Comparison of ENCODE assay signal across 1 cellular context in genomic region chr2:170771049-170771937, GRCh38.
TF ChIP-seq lines count a peak whose summit lies in the region.

No MANE protein-coding gene starts in this region.

TF ChIP-seq in HepG2, 621 proteins besides CTCF, POLR2A, EP300 and RAD21 (continued from another document and continues in another):
- no peak for TF ChIP-seq ZBTB40 (IDR thresholded peaks at IDR 0.05)
- peak; percentile 31; the same call in 1 of the 2 replicates for TF ChIP-seq ZBTB40 (CRISPR knock-in tag; IDR thresholded peaks at IDR 0.05)
- peak; percentile 74 for TF ChIP-seq ZNF768 (CRISPR knock-in tag; IDR thresholded peaks at IDR 0.05)
- peak; percentile 39; the same call in 1 of the 2 replicates for TF ChIP-seq CBFB (CRISPR knock-in tag; IDR thresholded peaks at IDR 0.05)
- peak; percentile 86 for TF ChIP-seq RNF2 (conservative IDR thresholded peaks at IDR 0.05; ENCODE audit: low read depth)
- TF ChIP-seq ZNF556 (CRISPR knock-in tag; IDR thresholded peaks at IDR 0.05; ENCODE audit: borderline replicate concordance): peak; percentile 58; the same call in 1 of the 2 replicates
- peak; percentile 56 for TF ChIP-seq PATZ1 (CRISPR knock-in tag; IDR thresholded peaks at IDR 0.05)
- peak; percentile 58; the same call in 1 of the 2 replicates for TF ChIP-seq ZNF318 (CRISPR knock-in tag; IDR thresholded peaks at IDR 0.05)
- TF ChIP-seq PHF8 (CRISPR knock-in tag; IDR thresholded peaks at IDR 0.05): peak; percentile 69
- TF ChIP-seq MXD3 (CRISPR knock-in tag; IDR thresholded peaks at IDR 0.05): 0 out of 2 replicates have a peak, but pooled peaks have one; percentile 50
- TF ChIP-seq, protein P1, sequence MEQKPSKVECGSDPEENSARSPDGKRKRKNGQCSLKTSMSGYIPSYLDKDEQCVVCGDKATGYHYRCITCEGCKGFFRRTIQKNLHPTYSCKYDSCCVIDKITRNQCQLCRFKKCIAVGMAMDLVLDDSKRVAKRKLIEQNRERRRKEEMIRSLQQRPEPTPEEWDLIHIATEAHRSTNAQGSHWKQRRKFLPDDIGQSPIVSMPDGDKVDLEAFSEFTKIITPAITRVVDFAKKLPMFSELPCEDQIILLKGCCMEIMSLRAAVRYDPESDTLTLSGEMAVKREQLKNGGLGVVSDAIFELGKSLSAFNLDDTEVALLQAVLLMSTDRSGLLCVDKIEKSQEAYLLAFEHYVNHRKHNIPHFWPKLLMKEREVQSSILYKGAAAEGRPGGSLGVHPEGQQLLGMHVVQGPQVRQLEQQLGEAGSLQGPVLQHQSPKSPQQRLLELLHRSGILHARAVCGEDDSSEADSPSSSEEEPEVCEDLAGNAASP (CRISPR knock-in tag; IDR thresholded peaks at IDR 0.05; ENCODE audit: borderline replicate concordance): peak; percentile 16; the same call in 1 of the 2 replicates
- TF ChIP-seq ASH2L (IDR thresholded peaks at IDR 0.05; ENCODE audit: insufficient read length, low read depth, low read length): peak; percentile 45
- TF ChIP-seq HNRNPL (IDR thresholded peaks at IDR 0.05; ENCODE audit: low read depth, low read length): 0 out of 2 replicates have a peak, but pooled peaks have one; percentile 34
- TF ChIP-seq ZNF777 (CRISPR knock-in tag; IDR thresholded peaks at IDR 0.05): peak; percentile 47; the same call in 1 of the 2 replicates
- no peak for TF ChIP-seq ZNF530 (CRISPR knock-in tag; IDR thresholded peaks at IDR 0.05; ENCODE audit: low read depth)
- 0 out of 2 replicates have a peak, but pooled peaks have one; percentile 74 for TF ChIP-seq ZNF572 (CRISPR knock-in tag; IDR thresholded peaks at IDR 0.05)
- peak; percentile 23; the same call in 1 of the 2 replicates for TF ChIP-seq HNF4A (CRISPR knock-in tag; IDR thresholded peaks at IDR 0.05)
- TF ChIP-seq ZSCAN25 (CRISPR knock-in tag; IDR thresholded peaks at IDR 0.05): peak; percentile 65
- TF ChIP-seq ZNF879 (CRISPR knock-in tag; IDR thresholded peaks at IDR 0.05): 0 out of 2 replicates have a peak, but pooled peaks have one; percentile 58
- TF ChIP-seq ZFP90 (CRISPR knock-in tag; IDR thresholded peaks at IDR 0.05; ENCODE audit: borderline replicate concordance): peak; percentile 78
- no peak for TF ChIP-seq ETS1 (CRISPR knock-in tag; IDR thresholded peaks at IDR 0.05)
- TF ChIP-seq LRRFIP1 (CRISPR knock-in tag; conservative IDR thresholded peaks at IDR 0.05): no peak
- peak; percentile 45; the same call in 1 of the 2 replicates for TF ChIP-seq ELF3 (CRISPR knock-in tag; IDR thresholded peaks at IDR 0.05)
- no peak; the same call in 1 of the 2 replicates for TF ChIP-seq SRY (CRISPR knock-in tag; IDR thresholded peaks at IDR 0.05)
- TF ChIP-seq ZSCAN20 (CRISPR knock-in tag; IDR thresholded peaks at IDR 0.05; ENCODE audit: borderline replicate concordance): peak; percentile 89
- no peak for TF ChIP-seq SMC3 (IDR thresholded peaks at IDR 0.05; ENCODE audit: low read length)
- peak; percentile 35 for TF ChIP-seq SKI (IDR thresholded peaks at IDR 0.05; ENCODE audit: partially characterized antibody)
- TF ChIP-seq ZNF563 (CRISPR knock-in tag; IDR thresholded peaks at IDR 0.05): peak; percentile 69
